In genomic region chr2:62215306-62216064, GRCh38 we compare ENCODE assay signal across 8 cellular contexts. TPM values are rescaled to one million over a fixed set of nuclear protein-coding genes. Genes with fewer than 3 reads are reported as not detected.
DNase-seq lines count a peak whose midpoint lies in the region; ATAC-seq, FAIRE-seq and TF ChIP-seq lines count a peak whose summit lies in the region.

No MANE protein-coding gene starts in this region.

- no peak overlapping the region for H2AFZ ChIP-seq in K562 (ENCODE audit: low read depth, low read length)

- H3K27me3 ChIP-seq in K562 (ENCODE audit: control insufficient read depth in 2 of 2, insufficient read depth in 2 of 2, low read length in 2 of 2) (no peaks in the 10 kb centered on the region), tibial nerve (no peaks in the 10 kb centered on the region)

- CTCF ChIA-PET in K562 (lab: Yijun Ruan, JAX; ENCODE audit: low intra/inter-chr PET ratio): no interaction called here

- peaks cover 16 to 37% of the 10 kb centered on the region in 2 experiments for H3K4me1 ChIP-seq in K562 (replicated peaks in 1 of 2; ENCODE audit: control insufficient read depth in 2 of 2, insufficient read depth in 2 of 2, low read length in 2 of 2)
- H3K4me1 ChIP-seq in tibial nerve: peaks cover 0 to 62% (median 29%) of the 10 kb centered on the region in 4 donors

- BruUV-seq in K562 (replicated peaks; lab: Mats Ljungman, UMichigan): no TSS peak

- no peak for TF ChIP-seq POLR2A in K562 (conservative IDR thresholded peaks at IDR 0.05)
- TF ChIP-seq POLR2A in tibial nerve (IDR thresholded peaks at IDR 0.05): no peak

- no peak for TF ChIP-seq CTCF in K562 (IDR thresholded peaks at IDR 0.05 in 2 of 3, conservative IDR thresholded peaks at IDR 0.05 in 1 of 3; ENCODE audit: insufficient read depth in 2 of 3, low read depth in 1 of 3, low read length in 3 of 3)
- no peak for TF ChIP-seq CTCF in tibial nerve (IDR thresholded peaks at IDR 0.05)
- no peak for TF ChIP-seq CTCF in D721Med (IDR thresholded peaks at IDR 0.05; ENCODE audit: insufficient read depth, missing control alignments)

- in situ Hi-C loops in K562 (cut with MboI): no loop called here

- FAIRE-seq in K562 (lab: Jason Lieb, UNC): peak; percentile 84
- FAIRE-seq in D721Med (lab: Jason Lieb, UNC): no peak

- peaks cover 100% of the 10 kb centered on the region for H3K79me2 ChIP-seq in K562 (ENCODE audit: control insufficient read depth, insufficient read depth, low read length)

- no peak overlapping the region for H3K4me3 Mint-ChIP-seq in activated T-cell treated with anti-CD3 and anti-CD28 coated beads, Interleukin-2, amount 50 U/mL, for 24 hours
- H3K4me3 Mint-ChIP-seq in activated T-cell treated with anti-CD3 and anti-CD28 coated beads, Interleukin-2, amount 50 U/mL, for 4 hours: no peak overlapping the region

- TF ChIP-seq EP300 in K562 (IDR thresholded peaks at IDR 0.05; ENCODE audit: low read length) (no peak), tibial nerve (IDR thresholded peaks at IDR 0.05) (no peak)

- H3K4me1 Mint-ChIP-seq in activated T-cell treated with anti-CD3 and anti-CD28 coated beads, Interleukin-2, amount 50 U/mL, for 24 hours (ENCODE audit: low read depth): peaks cover 94% of the 10 kb centered on the region
- peaks cover 84% of the 10 kb centered on the region for H3K4me1 Mint-ChIP-seq in activated T-cell treated with anti-CD3 and anti-CD28 coated beads, Interleukin-2, amount 50 U/mL, for 4 hours (ENCODE audit: low read depth)

- no peak for ATAC-seq in activated T-cell treated with anti-CD3 and anti-CD28 coated beads, Interleukin-2, amount 50 U/mL, for 4 hours
- ATAC-seq in K562: peak; percentile 89
- ATAC-seq in left colon: peak; percentile 82
- no peak for ATAC-seq in HG03135 (IDR thresholded peaks at IDR 0.05; ENCODE audit: unreplicated experiment)

- WGBS in K562 (ENCODE audit: insufficient coverage, low coverage, missing lambda C conversion rate): 50% methylated on average over 11 of the region's 11 CpGs
- 60 to 62% methylated on average over 11 of the region's 11 CpGs for WGBS in tibial nerve, 2 donors

- H3K36me3 ChIP-seq in K562 (ENCODE audit: control insufficient read depth, insufficient read depth, low read length) (peaks cover 13% of the 10 kb centered on the region; the same call in 2 of the 3 replicates), tibial nerve (peaks cover 0 to 12% (median 0%) of the 10 kb centered on the region in 3 donors)

- H3K27me3 Mint-ChIP-seq in activated T-cell treated with anti-CD3 and anti-CD28 coated beads, Interleukin-2, amount 50 U/mL, for 24 hours: no peaks in the 10 kb centered on the region
- H3K27me3 Mint-ChIP-seq in activated T-cell treated with anti-CD3 and anti-CD28 coated beads, Interleukin-2, amount 50 U/mL, for 4 hours (ENCODE audit: low read depth): no peaks in the 10 kb centered on the region

- peak overlapping the region; percentile 82 for H3K27ac Mint-ChIP-seq in activated T-cell treated with anti-CD3 and anti-CD28 coated beads, Interleukin-2, amount 50 U/mL, for 24 hours

- peak overlapping the region; percentile 39 for H3K4me2 ChIP-seq in K562 (ENCODE audit: insufficient read depth, low read length)

- intact Hi-C loops in K562 (cut with micrococcal nuclease): loop anchor here (5.0 to 10.0 kb wide), 2 partner anchors 82 to 221 kb away; no protein-coding TSS in a partner anchor
- intact Hi-C loops in left colon (cut with DNase I, micrococcal nuclease): no loop called here

- POLR2A ChIA-PET in K562 (lab: Yijun Ruan, JAX): interaction anchor here (0.8 to 1.6 kb wide), 4 partner anchors 12 to 27 kb away, joined by 3 to 10 read pairs (median 4); no protein-coding TSS in a partner anchor

- peaks cover 55% of the 10 kb centered on the region for H3K36me3 Mint-ChIP-seq in activated T-cell treated with anti-CD3 and anti-CD28 coated beads, Interleukin-2, amount 50 U/mL, for 24 hours (ENCODE audit: low read depth)
- peaks cover 21% of the 10 kb centered on the region for H3K36me3 Mint-ChIP-seq in activated T-cell treated with anti-CD3 and anti-CD28 coated beads, Interleukin-2, amount 50 U/mL, for 4 hours (ENCODE audit: insufficient read depth)

- H3K9me3 ChIP-seq in K562 (replicated peaks; ENCODE audit: control insufficient read depth, insufficient read depth, low read depth, low read length) (0 out of 2 replicates have a peak, but pooled peaks cover 2% of the 10 kb centered on the region), tibial nerve (peaks cover 0 to 11% (median 0%) of the 10 kb centered on the region in 4 donors)

- peak overlapping the region; percentile 39; the same call in 1 of the 3 replicates for H3K27ac ChIP-seq in K562 (ENCODE audit: extremely low read depth, low read depth, low read length)
- H3K27ac ChIP-seq in tibial nerve: peak overlapping the region in 3 of 4 donors; percentile 23 to 78 (median 78)

- H3K9me3 Mint-ChIP-seq in activated T-cell treated with anti-CD3 and anti-CD28 coated beads, Interleukin-2, amount 50 U/mL, for 24 hours: peaks cover 13% of the 10 kb centered on the region
- H3K9me3 Mint-ChIP-seq in activated T-cell treated with anti-CD3 and anti-CD28 coated beads, Interleukin-2, amount 50 U/mL, for 4 hours: peaks cover 16% of the 10 kb centered on the region

- peaks cover 34% of the 10 kb centered on the region for H4K20me1 ChIP-seq in K562 (replicated peaks; ENCODE audit: control insufficient read depth, insufficient read depth, low read length)

- H3K9me1 ChIP-seq in K562 (ENCODE audit: control insufficient read depth, insufficient read depth, low read length): peaks cover 10% of the 10 kb centered on the region

- no peak for DNase-seq in activated T-cell treated with anti-CD3 and anti-CD28 coated beads, Interleukin-2, amount 50 U/mL, for 24 hours
- DNase-seq in activated T-cell treated with anti-CD3 and anti-CD28 coated beads, Interleukin-2, amount 50 U/mL, for 4 hours: no peak
- DNase-seq in K562 (ENCODE audit: extremely low read depth in 1 of 4, low spot score in 3 of 4): peak in 3 of 4 experiments; percentile 39 to 73 (median 68)
- DNase-seq in left colon: peak in 1 of 2 donors; percentile 22
- no peak for DNase-seq in tibial nerve (ENCODE audit: low spot score in 2 of 2)
- DNase-seq in activated T-cell treated with anti-CD3 and anti-CD28 coated beads, Interleukin-2, amount 50 U/mL, for 48 hours: no peak
- no peak for DNase-seq in D721Med (ENCODE audit: insufficient read length, low spot score)

- H3K4me3 ChIP-seq in K562 (no peak overlapping the region), tibial nerve (no peak overlapping the region)

- peak overlapping the region; percentile 15 to 77; a peak in 2 of 4 replicates for H3K9ac ChIP-seq in K562 (ENCODE audit: insufficient read depth in 1 of 2, low read depth in 2 of 2, low read length in 2 of 2)

- TF ChIP-seq RAD21 in K562 (CRISPR knock-in tag; conservative IDR thresholded peaks at IDR 0.05 in 1 of 2, IDR thresholded peaks at IDR 0.05 in 1 of 2): no peak

TF ChIP-seq in K562, 482 proteins besides CTCF, POLR2A, EP300 and RAD21 (continues in another document):
- TF ChIP-seq RAD51 (IDR thresholded peaks at IDR 0.05; ENCODE audit: borderline replicate concordance, low read depth): no peak
- no peak for TF ChIP-seq NFIC (IDR thresholded peaks at IDR 0.05)
- no peak for TF ChIP-seq SPI1 (IDR thresholded peaks at IDR 0.05; ENCODE audit: borderline replicate concordance, low read depth, low read length)
- TF ChIP-seq XRCC5 (IDR thresholded peaks at IDR 0.05; ENCODE audit: low read depth, low read length): no peak
- TF ChIP-seq ETV1 (tag; conservative IDR thresholded peaks at IDR 0.05; ENCODE audit: low read depth): no peak
- TF ChIP-seq PRPF4 (IDR thresholded peaks at IDR 0.05; ENCODE audit: insufficient read depth, low read depth, low read length, poor library complexity, severe bottlenecking): no peak
- peak in 1 of 2 experiments; percentile 60; a peak in 2 of 4 replicates for TF ChIP-seq RCOR1 (IDR thresholded peaks at IDR 0.05; ENCODE audit: borderline replicate concordance in 1 of 2, low read depth in 2 of 2, low read length in 2 of 2)

RNA-seq across cellular contexts. Expression of gene B3GNT2, which starts 19.6 kb away (rescaled TPM):
- total RNA-seq in activated T-cell treated with anti-CD3 and anti-CD28 coated beads, Interleukin-2, amount 50 U/mL, for 4 hours: 10 to 100 TPM; 25.4 to 26.4 (median 26.2) TPM
- 38.4 and 62.7 TPM in 2 replicates for total RNA-seq in K562 (2011; cell fraction: chromatin; rRNA removed; ENCODE audit: low replicate concordance)
- total RNA-seq in K562 (2011; cell fraction: nucleolus; rRNA removed): 41.2 and 42.4 TPM in 2 replicates
- 48.5 and 56.0 TPM in 2 replicates for total RNA-seq in K562 (2011; cell fraction: nucleoplasm; rRNA removed)
- total RNA-seq in K562 (2014; rRNA removed) (25.0 and 26.5 TPM in 2 replicates), K562 (2014; rRNA removed; fragmentation: Illumina TruSeq; extraction: Trizol) (38.9 and 42.4 TPM in 2 replicates), K562 (2015; rRNA removed; fragmentation: Illumina TruSeq; extraction: Trizol) (32.5 and 33.7 TPM in 2 replicates), K562 (2021) (24.5 and 24.8 TPM in 2 replicates), left colon (10 to 100 TPM; 27.6 to 49.5 TPM), tibial nerve (10 to 100 TPM; 12.6 to 41.9 (median 28.0) TPM)
- polyA plus RNA-seq in K562 (2011; rRNA removed) (23.6 and 30.5 TPM in 2 replicates), K562 (2014; fragmentation: Illumina TruSeq; extraction: Trizol) (25.9 and 32.2 TPM in 2 replicates), K562 (2014; fragmentation: Nextera tagmentation; extraction: Ambion mirVana) (1 to 10 TPM; 6.0 to 8.0 TPM), K562 (2014; rRNA removed) (17.1 and 19.2 TPM in 2 replicates)
- polyA plus RNA-seq in K562 (2011; cell fraction: cytosol; rRNA removed): 11.1 and 16.8 TPM in 2 replicates
- 9.8 and 12.0 TPM in 2 replicates for polyA plus RNA-seq in K562 (2011; cell fraction: nucleus; rRNA removed)
- 16.8 and 17.9 TPM in 2 replicates for polyA plus RNA-seq in K562 (2012)
- polyA minus RNA-seq in K562 (2011; rRNA and poly(A)+ RNA removed): 46.2 and 51.4 TPM in 2 replicates
- polyA minus RNA-seq in K562 (2011; cell fraction: cytosol; rRNA and poly(A)+ RNA removed): 18.5 and 23.4 TPM in 2 replicates
- polyA minus RNA-seq in K562 (2011; cell fraction: nucleus; rRNA and poly(A)+ RNA removed): 10.1 and 19.4 TPM in 2 replicates

Comparison
In these comparisons a context has a peak if more than half of its experiments do, and no peak if none do; other contexts are left out.
1. DNase-seq: peak in K562 (3 of 4); none in activated T-cell treated with anti-CD3 and anti-CD28 coated beads, Interleukin-2, amount 50 U/mL, for 24 hours (single experiment), activated T-cell treated with anti-CD3 and anti-CD28 coated beads, Interleukin-2, amount 50 U/mL, for 4 hours (single experiment), tibial nerve (0 of 2), activated T-cell treated with anti-CD3 and anti-CD28 coated beads, Interleukin-2, amount 50 U/mL, for 48 hours (0 of 2) and D721Med (single experiment).
2. ATAC-seq: peak in K562 (single experiment) and left colon (single experiment); none in activated T-cell treated with anti-CD3 and anti-CD28 coated beads, Interleukin-2, amount 50 U/mL, for 4 hours (0 of 2) and HG03135 (single experiment).